In genomic region chr3:182954553-182954952, GRCh38 we compare ENCODE assay signal across 15 cellular contexts. TPM values are rescaled to one million over a fixed set of nuclear protein-coding genes. Genes with fewer than 3 reads are reported as not detected.
DNase-seq lines count a peak whose midpoint lies in the region; ATAC-seq and TF ChIP-seq lines count a peak whose summit lies in the region.
"Had no signal": no experiment of that assay in that cellular context is flagged by ENCODE, and none has a peak within 500 bp of the region (broad histone marks: within the 10 kb centered on the region; RNA-seq: fewer than 3 reads in every experiment).

No MANE protein-coding gene starts in this region.

- TF ChIP-seq EP300 in stomach (IDR thresholded peaks at IDR 0.05) = no peak

- H3K9me3 ChIP-seq in adipocyte (ENCODE audit: control insufficient read depth, low read length) (no peaks in the 10 kb centered on the region), stomach (no peaks in the 10 kb centered on the region)

- H3K36me3 ChIP-seq in adipocyte (ENCODE audit: control insufficient read depth, insufficient read depth, low read length, severe bottlenecking) = peaks cover 28% of the 10 kb centered on the region
- peaks cover 0 to 48% (median 36%) of the 10 kb centered on the region in 4 donors for H3K36me3 ChIP-seq in stomach

- no peak for TF ChIP-seq POLR2A in stomach (IDR thresholded peaks at IDR 0.05)

- H3K4me1 ChIP-seq in adipocyte (ENCODE audit: control insufficient read depth, insufficient read depth, low read length) = peaks cover 8% of the 10 kb centered on the region
- H3K4me1 ChIP-seq in stomach = peaks cover 0 to 3% (median under 1%) of the 10 kb centered on the region in 4 donors

- H3K4me3 ChIP-seq in adipocyte (ENCODE audit: low read length) (no peak overlapping the region), stomach (no peak overlapping the region)
- H3K4me3 ChIP-seq: skin epidermis had no signal

- no peak overlapping the region for H3K9ac ChIP-seq in adipocyte (ENCODE audit: low read length)

- TF ChIP-seq CTCF in stomach (IDR thresholded peaks at IDR 0.05) = no peak

- no peaks in the 10 kb centered on the region for H3K27me3 ChIP-seq in adipocyte (replicated peaks; ENCODE audit: control insufficient read depth, insufficient read depth, low read length)
- H3K27me3 ChIP-seq in stomach = no peaks in the 10 kb centered on the region

- no peak overlapping the region for H3K27ac ChIP-seq in stomach
- H3K27ac ChIP-seq: skin epidermis had no signal

- ATAC-seq in GM18867 (IDR thresholded peaks at IDR 0.05; ENCODE audit: unreplicated experiment) = peak; percentile 68
- peak; percentile 97 for ATAC-seq in GM21786 (IDR thresholded peaks at IDR 0.05; ENCODE audit: unreplicated experiment)
- ATAC-seq in HG03342 (IDR thresholded peaks at IDR 0.05; ENCODE audit: unreplicated experiment) = peak; percentile 92
- ATAC-seq: activated CD8-positive, alpha-beta T cell treated with anti-CD3 and anti-CD28 coated beads for 36 hours; activated naive CD8-positive, alpha-beta T cell treated with anti-CD3 and anti-CD28 coated beads, Interleukin-2, amount 50 U/mL, for 24 hours; CD8-positive, alpha-beta T cell; effector memory CD8-positive, alpha-beta T cell; T-cell had no signal

- intact Hi-C loops in stomach (cut with DNase I; ENCODE audit: low total_unique reads) = no loop called here

- WGBS in stomach, 5 donors = 88 to 96% (median 90%) methylated on average over 3 of the region's 3 CpGs

- DNase-seq in adipocyte (ENCODE audit: low read depth) (peak; percentile 32), NCI-H2227 treated with DMSO at 0.1 percent for 48 hours (lab: John Stamatoyannopoulos, UW) (no peak), stomach (no peak), hippocampal formation (lab: John Stamatoyannopoulos, UW) (no peak), OCI-M2 (lab: John Stamatoyannopoulos, UW; ENCODE audit: unreplicated experiment) (no peak)
- DNase-seq: activated CD8-positive, alpha-beta T cell treated with anti-CD3 and anti-CD28 coated beads for 36 hours; activated naive CD8-positive, alpha-beta T cell treated with anti-CD3 and anti-CD28 coated beads, Interleukin-2, amount 50 U/mL, for 24 hours; CD8-positive, alpha-beta T cell; effector memory CD8-positive, alpha-beta T cell; NCI-H82; T-cell had no signal

RNA-seq across cellular contexts. Expression of gene DCUN1D1, which starts 25.8 kb away (rescaled TPM):
- 10 to 100 TPM; 10.4 to 56.4 (median 21.3) TPM for total RNA-seq in stomach
- polyA plus RNA-seq in stomach = 10 to 100 TPM in 2 of 3 donors, 1 to 10 TPM in 1; 7.0 to 12.8 (median 10.6) TPM
